In the genomic region with DNA sequence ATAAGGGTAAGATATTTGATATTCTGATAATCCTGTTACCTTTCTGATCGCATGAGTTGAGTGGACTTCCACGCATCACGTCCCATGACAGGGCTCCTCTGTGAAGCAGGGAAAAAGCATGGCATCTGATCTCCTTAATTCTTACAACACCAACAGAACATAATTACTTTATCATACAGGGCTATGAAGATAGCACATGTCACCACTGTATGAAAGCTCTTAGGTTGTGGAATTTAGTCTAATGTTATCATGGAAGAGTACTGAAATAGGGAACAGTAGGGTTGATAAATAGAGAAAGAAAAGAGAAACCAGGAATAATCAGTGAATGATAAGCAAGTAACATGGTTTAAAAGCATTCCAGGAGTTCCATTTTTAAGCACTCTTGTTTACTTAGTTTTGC, we compare ENCODE assay signal across 23 cellular contexts.
DNase-seq lines count a peak whose midpoint lies in the region; ATAC-seq, FAIRE-seq and TF ChIP-seq lines count a peak whose summit lies in the region.
"Had no signal": no experiment of that assay in that cellular context is flagged by ENCODE, and none has a peak within 500 bp of the region (broad histone marks: within the 10 kb centered on the region; RNA-seq: fewer than 3 reads in every experiment).

No MANE protein-coding gene starts in this region.

- TF ChIP-seq POLR2A in thyroid gland (IDR thresholded peaks at IDR 0.05), result no peak

- ATAC-seq in SK-N-SH treated with all-trans-retinoic acid at 6 μM for 48 hours (no peak), Right ventricle myocardium superior (ENCODE audit: poor library complexity) (peak; percentile 66), left ventricle myocardium superior (peak; percentile 69)
- ATAC-seq: HepG2 had no signal

- H3K9me3 Mint-ChIP-seq in activated CD4-positive, alpha-beta memory T cell treated with anti-CD3 and anti-CD28 coated beads for 36 hours, result no peaks in the 10 kb centered on the region

- H3K36me3 ChIP-seq in SK-N-SH (replicated peaks in 1 of 2; ENCODE audit: control insufficient read depth in 1 of 2, insufficient read depth in 2 of 2, low read length in 1 of 2) (no peaks in the 10 kb centered on the region), thyroid gland (no peaks in the 10 kb centered on the region)
- H3K36me3 ChIP-seq: BE2C had no signal

- no peaks in the 10 kb centered on the region for H3K27me3 Mint-ChIP-seq in activated CD4-positive, alpha-beta memory T cell treated with anti-CD3 and anti-CD28 coated beads for 36 hours
- H3K27me3 Mint-ChIP-seq: CD4-positive, CD25-positive, alpha-beta regulatory T cell had no signal

- DNase-seq in SK-N-SH (no peak), Right ventricle myocardium superior (no peak), left ventricle myocardium superior (no peak), thyroid gland (no peak), urothelium cell line (ENCODE audit: low spot score) (no peak)
- DNase-seq in activated CD4-positive, alpha-beta memory T cell treated with anti-CD3 and anti-CD28 coated beads for 36 hours, result no peak
- DNase-seq: BE2C; CD4-positive, CD25-positive, alpha-beta regulatory T cell; DMS153; DND-41; Kasumi-1; MV-4-11; NCI-H1105; NCI-H1436 treated with DMSO at 0.1 percent for 48 hours; NCI-H187 treated with DMSO at 0.1 percent for 48 hours; NCI-H345; NCI-H510A treated with DMSO at 0.1 percent for 48 hours; RPMI8226; SIG-M5 had no signal

- no peaks in the 10 kb centered on the region for H3K27me3 ChIP-seq in SK-N-SH (ENCODE audit: insufficient read depth)
- no peaks in the 10 kb centered on the region for H3K27me3 ChIP-seq in thyroid gland
- H3K27me3 ChIP-seq: BE2C had no signal

- no peak for FAIRE-seq in urothelium cell line (lab: Jason Lieb, UNC)
- FAIRE-seq: HepG2 had no signal

- H3K4me3 ChIP-seq in SK-N-SH (ENCODE audit: low read depth in 2 of 2, low read length in 1 of 2), result no peak overlapping the region
- no peak overlapping the region for H3K4me3 ChIP-seq in thyroid gland (replicated peaks in 1 of 3)
- H3K4me3 ChIP-seq: SK-N-MC had no signal

- no peaks in the 10 kb centered on the region for H3K9me2 ChIP-seq in SK-N-SH

- no peak overlapping the region for H2AFZ ChIP-seq in SK-N-SH (ENCODE audit: low read depth)

- no peaks in the 10 kb centered on the region for H3K79me2 ChIP-seq in SK-N-SH (ENCODE audit: insufficient read depth)

- no peak for TF ChIP-seq RAD21 in SK-N-SH (IDR thresholded peaks at IDR 0.05; ENCODE audit: low read length)

- no peak overlapping the region for H3K9ac ChIP-seq in SK-N-SH

- H3K27ac ChIP-seq in SK-N-SH (ENCODE audit: low read depth in 2 of 2, low read length in 1 of 2) (no peak overlapping the region), thyroid gland (no peak overlapping the region)
- H3K27ac ChIP-seq: 22Rv1, SK-N-MC had no signal

- intact Hi-C loops in Right ventricle myocardium superior (cut with DNase I), result no loop called here
- intact Hi-C loops in left ventricle myocardium superior (cut with micrococcal nuclease), result no loop called here
- intact Hi-C loops in activated CD4-positive, alpha-beta memory T cell treated with anti-CD3 and anti-CD28 coated beads for 36 hours (cut with micrococcal nuclease), result no loop called here
- intact Hi-C loops in thyroid gland (cut with DNase I), result no loop called here

- no peaks in the 10 kb centered on the region for H3K36me3 Mint-ChIP-seq in activated CD4-positive, alpha-beta memory T cell treated with anti-CD3 and anti-CD28 coated beads for 36 hours
- H3K36me3 Mint-ChIP-seq: CD4-positive, CD25-positive, alpha-beta regulatory T cell had no signal

- WGBS in SK-N-SH (ENCODE audit: low lambda C conversion rate), result 97% methylated on average over 3 of the region's 3 CpGs
- WGBS in thyroid gland, 2 donors, result 91 to 94% methylated on average over 3 of the region's 3 CpGs

- POLR2A ChIA-PET in SK-N-SH (lab: Yijun Ruan, JAX), result no interaction called here
- POLR2A ChIA-PET in activated CD4-positive, alpha-beta memory T cell treated with anti-CD3 and anti-CD28 coated beads for 36 hours (lab: Charles Lee), result no interaction called here

- H3K4me3 Mint-ChIP-seq in activated CD4-positive, alpha-beta memory T cell treated with anti-CD3 and anti-CD28 coated beads for 36 hours, result no peak overlapping the region
- H3K4me3 Mint-ChIP-seq: CD4-positive, CD25-positive, alpha-beta regulatory T cell had no signal

- H3K4me2 ChIP-seq in SK-N-SH, result no peak overlapping the region

- CTCF ChIA-PET in SK-N-SH (lab: Yijun Ruan, JAX), result no interaction called here
- CTCF ChIA-PET in activated CD4-positive, alpha-beta memory T cell treated with anti-CD3 and anti-CD28 coated beads for 36 hours (lab: Charles Lee), result no interaction called here

- TF ChIP-seq CTCF in SK-N-SH (IDR thresholded peaks at IDR 0.05) (no peak), thyroid gland (IDR thresholded peaks at IDR 0.05) (no peak)

- H3K9me3 ChIP-seq in SK-N-SH (no peaks in the 10 kb centered on the region), thyroid gland (no peaks in the 10 kb centered on the region)
- H3K9me3 ChIP-seq: BE2C had no signal

- no peaks in the 10 kb centered on the region for H3F3A ChIP-seq in SK-N-SH (replicated peaks; ENCODE audit: insufficient read depth)

- H3K4me1 ChIP-seq in SK-N-SH (ENCODE audit: control insufficient read depth in 1 of 2, insufficient read depth in 2 of 2, low read depth in 1 of 2, low read length in 1 of 2) (no peaks in the 10 kb centered on the region; a peak in 1 of 4 replicates), thyroid gland (no peaks in the 10 kb centered on the region)
- H3K4me1 ChIP-seq: BE2C had no signal

- H3K4me1 Mint-ChIP-seq in activated CD4-positive, alpha-beta memory T cell treated with anti-CD3 and anti-CD28 coated beads for 36 hours (ENCODE audit: low read depth), result no peaks in the 10 kb centered on the region
- H3K4me1 Mint-ChIP-seq: CD4-positive, CD25-positive, alpha-beta regulatory T cell had no signal

- no peak for TF ChIP-seq EP300 in SK-N-SH (IDR thresholded peaks at IDR 0.05; ENCODE audit: borderline replicate concordance in 1 of 2, low read depth in 1 of 2, low read length in 1 of 2)

- H4K20me1 ChIP-seq in SK-N-SH (ENCODE audit: insufficient read depth), result no peaks in the 10 kb centered on the region

- H3K27ac Mint-ChIP-seq in activated CD4-positive, alpha-beta memory T cell treated with anti-CD3 and anti-CD28 coated beads for 36 hours, result no peak overlapping the region
- H3K27ac Mint-ChIP-seq: CD4-positive, CD25-positive, alpha-beta regulatory T cell had no signal

TF ChIP-seq in SK-N-SH treated with all-trans-retinoic acid at 6 μM for 48 hours, 23 proteins besides CTCF, POLR2A, EP300 and RAD21:
- TF ChIP-seq, protein P1, sequence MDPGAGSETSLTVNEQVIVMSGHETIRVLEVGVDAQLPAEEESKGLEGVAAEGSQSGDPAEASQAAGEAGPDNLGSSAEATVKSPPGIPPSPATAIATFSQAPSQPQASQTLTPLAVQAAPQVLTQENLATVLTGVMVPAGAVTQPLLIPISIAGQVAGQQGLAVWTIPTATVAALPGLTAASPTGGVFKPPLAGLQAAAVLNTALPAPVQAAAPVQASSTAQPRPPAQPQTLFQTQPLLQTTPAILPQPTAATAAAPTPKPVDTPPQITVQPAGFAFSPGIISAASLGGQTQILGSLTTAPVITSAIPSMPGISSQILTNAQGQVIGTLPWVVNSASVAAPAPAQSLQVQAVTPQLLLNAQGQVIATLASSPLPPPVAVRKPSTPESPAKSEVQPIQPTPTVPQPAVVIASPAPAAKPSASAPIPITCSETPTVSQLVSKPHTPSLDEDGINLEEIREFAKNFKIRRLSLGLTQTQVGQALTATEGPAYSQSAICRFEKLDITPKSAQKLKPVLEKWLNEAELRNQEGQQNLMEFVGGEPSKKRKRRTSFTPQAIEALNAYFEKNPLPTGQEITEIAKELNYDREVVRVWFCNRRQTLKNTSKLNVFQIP (CRISPR knock-in tag; IDR thresholded peaks at IDR 0.05; ENCODE audit: borderline replicate concordance, low read depth), result no peak
- peak; percentile 59 for TF ChIP-seq ISL1 (CRISPR knock-in tag; IDR thresholded peaks at IDR 0.05)

TF ChIP-seq in SK-N-SH, 30 proteins besides CTCF, POLR2A, EP300 and RAD21 (continues in another document):
- TF ChIP-seq, protein P2, sequence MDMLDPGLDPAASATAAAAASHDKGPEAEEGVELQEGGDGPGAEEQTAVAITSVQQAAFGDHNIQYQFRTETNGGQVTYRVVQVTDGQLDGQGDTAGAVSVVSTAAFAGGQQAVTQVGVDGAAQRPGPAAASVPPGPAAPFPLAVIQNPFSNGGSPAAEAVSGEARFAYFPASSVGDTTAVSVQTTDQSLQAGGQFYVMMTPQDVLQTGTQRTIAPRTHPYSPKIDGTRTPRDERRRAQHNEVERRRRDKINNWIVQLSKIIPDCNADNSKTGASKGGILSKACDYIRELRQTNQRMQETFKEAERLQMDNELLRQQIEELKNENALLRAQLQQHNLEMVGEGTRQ (IDR thresholded peaks at IDR 0.05; ENCODE audit: borderline replicate concordance, low read depth, low read length), result no peak
- TF ChIP-seq FOSL2 (IDR thresholded peaks at IDR 0.05; ENCODE audit: borderline replicate concordance, low read depth) (no peak), YY1 (IDR thresholded peaks at IDR 0.05; ENCODE audit: low read depth) (no peak), MXI1 (IDR thresholded peaks at IDR 0.05; ENCODE audit: low read depth, low read length) (no peak)
- TF ChIP-seq, protein P3, sequence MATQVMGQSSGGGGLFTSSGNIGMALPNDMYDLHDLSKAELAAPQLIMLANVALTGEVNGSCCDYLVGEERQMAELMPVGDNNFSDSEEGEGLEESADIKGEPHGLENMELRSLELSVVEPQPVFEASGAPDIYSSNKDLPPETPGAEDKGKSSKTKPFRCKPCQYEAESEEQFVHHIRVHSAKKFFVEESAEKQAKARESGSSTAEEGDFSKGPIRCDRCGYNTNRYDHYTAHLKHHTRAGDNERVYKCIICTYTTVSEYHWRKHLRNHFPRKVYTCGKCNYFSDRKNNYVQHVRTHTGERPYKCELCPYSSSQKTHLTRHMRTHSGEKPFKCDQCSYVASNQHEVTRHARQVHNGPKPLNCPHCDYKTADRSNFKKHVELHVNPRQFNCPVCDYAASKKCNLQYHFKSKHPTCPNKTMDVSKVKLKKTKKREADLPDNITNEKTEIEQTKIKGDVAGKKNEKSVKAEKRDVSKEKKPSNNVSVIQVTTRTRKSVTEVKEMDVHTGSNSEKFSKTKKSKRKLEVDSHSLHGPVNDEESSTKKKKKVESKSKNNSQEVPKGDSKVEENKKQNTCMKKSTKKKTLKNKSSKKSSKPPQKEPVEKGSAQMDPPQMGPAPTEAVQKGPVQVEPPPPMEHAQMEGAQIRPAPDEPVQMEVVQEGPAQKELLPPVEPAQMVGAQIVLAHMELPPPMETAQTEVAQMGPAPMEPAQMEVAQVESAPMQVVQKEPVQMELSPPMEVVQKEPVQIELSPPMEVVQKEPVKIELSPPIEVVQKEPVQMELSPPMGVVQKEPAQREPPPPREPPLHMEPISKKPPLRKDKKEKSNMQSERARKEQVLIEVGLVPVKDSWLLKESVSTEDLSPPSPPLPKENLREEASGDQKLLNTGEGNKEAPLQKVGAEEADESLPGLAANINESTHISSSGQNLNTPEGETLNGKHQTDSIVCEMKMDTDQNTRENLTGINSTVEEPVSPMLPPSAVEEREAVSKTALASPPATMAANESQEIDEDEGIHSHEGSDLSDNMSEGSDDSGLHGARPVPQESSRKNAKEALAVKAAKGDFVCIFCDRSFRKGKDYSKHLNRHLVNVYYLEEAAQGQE (IDR thresholded peaks at IDR 0.05; ENCODE audit: low read depth, low read length), result no peak
